In the genomic region with DNA sequence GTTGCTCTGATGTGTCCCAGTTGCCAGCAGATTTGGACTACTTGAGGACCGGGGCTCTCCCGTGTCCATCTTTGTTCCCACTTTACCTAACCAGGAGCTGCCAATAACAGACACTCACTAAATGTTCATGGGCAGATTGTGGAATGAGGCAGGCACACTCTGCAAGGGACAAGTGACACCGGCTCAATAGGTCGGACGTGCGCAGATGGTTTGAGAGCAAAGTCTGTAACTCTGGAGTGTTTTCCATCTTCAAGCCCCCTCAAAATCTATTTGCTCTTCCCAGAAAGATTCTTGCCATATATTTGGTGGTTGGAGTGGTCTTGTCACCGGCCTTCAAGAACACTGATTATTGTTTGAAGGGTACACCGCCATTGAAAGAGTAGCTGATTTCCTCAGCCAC, we compare ENCODE assay signal across 28 cellular contexts. TPM values are rescaled to one million over a fixed set of nuclear protein-coding genes. Genes with fewer than 3 reads are reported as not detected.
A peak's percentile ranks its signal among the peaks of the same experiment; 100 is the strongest.
DNase-seq lines count a peak whose midpoint lies in the region; TF ChIP-seq lines count a peak whose summit lies in the region.
"Had no signal": no experiment of that assay in that cellular context is flagged by ENCODE, and none has a peak within 500 bp of the region (broad histone marks: within the 10 kb centered on the region; RNA-seq: fewer than 3 reads in every experiment).

No MANE protein-coding gene starts in this region.

- CTCF ChIA-PET in activated naive CD4-positive, alpha-beta T cell treated with anti-CD3 and anti-CD28 coated beads, Interleukin-2, amount 10 ng/mL, durations not matched to agents 7 days and 5 days (lab: Charles Lee) = interaction anchor here (0.6 kb wide), 1 partner anchor 18 kb away, joined by 3 read pairs; no protein-coding TSS in a partner anchor
- CTCF ChIA-PET in RWPE1 (lab: Yijun Ruan, JAX) = no interaction called here

- TF ChIP-seq CTCF in RWPE1 (conservative IDR thresholded peaks at IDR 0.05; ENCODE audit: low read depth) (no peak), chondrocyte (IDR thresholded peaks at IDR 0.05) (no peak), osteocyte (IDR thresholded peaks at IDR 0.05) (no peak), right atrium auricular region (IDR thresholded peaks at IDR 0.05) (no peak)

- no peaks in the 10 kb centered on the region for H3K9me3 ChIP-seq in right atrium auricular region
- H3K9me3 ChIP-seq: adrenal gland, BE2C, body of pancreas had no signal

- DNase-seq in activated naive CD4-positive, alpha-beta T cell treated with anti-CD3 and anti-CD28 coated beads, Interleukin-2, amount 10 ng/mL, durations not matched to agents 7 days and 5 days = no peak
- no peak for DNase-seq in RWPE1 (ENCODE audit: low spot score)
- no peak for DNase-seq in chondrocyte (ENCODE audit: low spot score)
- DNase-seq in osteocyte (ENCODE audit: extremely low spot score, unreplicated experiment) = no peak
- no peak for DNase-seq in caudate nucleus (lab: John Stamatoyannopoulos, UW)
- no peak for DNase-seq in right atrium auricular region (ENCODE audit: low spot score)
- DNase-seq: ACHN; activated CD4-positive, alpha-beta T cell treated with anti-CD3 and anti-CD28 coated beads for 1 hour; activated gamma-delta T cell; adrenal gland; BE2C; body of pancreas; CD8-positive, alpha-beta T cell; H9; hypothalamus; mesenchymal stem cell; NCI-H2029; NCI-H526; retina; SHP77; stimulated activated naive CD4-positive, alpha-beta T cell had no signal

- no peak overlapping the region for H3K4me3 Mint-ChIP-seq in activated naive CD4-positive, alpha-beta T cell treated with anti-CD3 and anti-CD28 coated beads, Interleukin-2, amount 50 U/mL, for 24 hours
- no peak overlapping the region for H3K4me3 Mint-ChIP-seq in activated naive CD4-positive, alpha-beta T cell treated with anti-CD3 and anti-CD28 coated beads, Interleukin-2, amount 10 ng/mL, durations not matched to agents 7 days and 5 days
- H3K4me3 Mint-ChIP-seq in chondrocyte (ENCODE audit: unreplicated experiment) = no peak overlapping the region
- no peak overlapping the region for H3K4me3 Mint-ChIP-seq in osteocyte (ENCODE audit: unreplicated experiment)
- H3K4me3 Mint-ChIP-seq: CD8-positive, alpha-beta T cell; H9; neural crest cell; T-helper 2 cell treated with Interferon-gamma antibody and Interleukin-4, amounts not matched to agents 5 μg/mL and 100 μg/mL, for 36 hours had no signal

- no peaks in the 10 kb centered on the region for H3K36me3 Mint-ChIP-seq in activated naive CD4-positive, alpha-beta T cell treated with anti-CD3 and anti-CD28 coated beads, Interleukin-2, amount 50 U/mL, for 24 hours
- H3K36me3 Mint-ChIP-seq in activated naive CD4-positive, alpha-beta T cell treated with anti-CD3 and anti-CD28 coated beads, Interleukin-2, amount 10 ng/mL, durations not matched to agents 7 days and 5 days = no peaks in the 10 kb centered on the region
- no peaks in the 10 kb centered on the region for H3K36me3 Mint-ChIP-seq in chondrocyte (ENCODE audit: low read depth)
- H3K36me3 Mint-ChIP-seq in osteocyte (ENCODE audit: unreplicated experiment) = no peaks in the 10 kb centered on the region
- H3K36me3 Mint-ChIP-seq: CD8-positive, alpha-beta T cell had no signal

- no peaks in the 10 kb centered on the region for H3K9me3 Mint-ChIP-seq in activated naive CD4-positive, alpha-beta T cell treated with anti-CD3 and anti-CD28 coated beads, Interleukin-2, amount 50 U/mL, for 24 hours
- H3K9me3 Mint-ChIP-seq in activated naive CD4-positive, alpha-beta T cell treated with anti-CD3 and anti-CD28 coated beads, Interleukin-2, amount 10 ng/mL, durations not matched to agents 7 days and 5 days = no peaks in the 10 kb centered on the region
- peaks cover 8% of the 10 kb centered on the region for H3K9me3 Mint-ChIP-seq in chondrocyte (ENCODE audit: low read depth)
- peaks cover 8% of the 10 kb centered on the region for H3K9me3 Mint-ChIP-seq in osteocyte (ENCODE audit: unreplicated experiment)
- H3K9me3 Mint-ChIP-seq: CD8-positive, alpha-beta T cell; H9; neural crest cell; T-helper 2 cell treated with Interferon-gamma antibody and Interleukin-4, amounts not matched to agents 5 μg/mL and 100 μg/mL, for 36 hours had no signal

- POLR2A ChIA-PET in RWPE1 (lab: Yijun Ruan, JAX; ENCODE audit: low non-redundant PET) = no interaction called here

- peaks cover 13% of the 10 kb centered on the region for H3K4me1 Mint-ChIP-seq in activated naive CD4-positive, alpha-beta T cell treated with anti-CD3 and anti-CD28 coated beads, Interleukin-2, amount 50 U/mL, for 24 hours
- peaks cover 21% of the 10 kb centered on the region for H3K4me1 Mint-ChIP-seq in activated naive CD4-positive, alpha-beta T cell treated with anti-CD3 and anti-CD28 coated beads, Interleukin-2, amount 10 ng/mL, durations not matched to agents 7 days and 5 days
- H3K4me1 Mint-ChIP-seq in chondrocyte (ENCODE audit: low read depth) = peaks cover 57% of the 10 kb centered on the region
- peaks cover 63% of the 10 kb centered on the region for H3K4me1 Mint-ChIP-seq in osteocyte (ENCODE audit: unreplicated experiment)

- H3K27ac ChIP-seq in RWPE1 (peak overlapping the region; percentile 96; the same call in 1 of the 2 replicates), caudate nucleus (ENCODE audit: low read depth, low read length) (no peak overlapping the region), right atrium auricular region (no peak overlapping the region)
- H3K27ac ChIP-seq: adrenal gland, HL-60, parathyroid adenoma had no signal

- H3K4me3 ChIP-seq in right atrium auricular region = no peak overlapping the region
- H3K4me3 ChIP-seq: adrenal gland, body of pancreas, skin epidermis had no signal

- H3K27me3 Mint-ChIP-seq in activated naive CD4-positive, alpha-beta T cell treated with anti-CD3 and anti-CD28 coated beads, Interleukin-2, amount 50 U/mL, for 24 hours = no peaks in the 10 kb centered on the region
- H3K27me3 Mint-ChIP-seq in activated naive CD4-positive, alpha-beta T cell treated with anti-CD3 and anti-CD28 coated beads, Interleukin-2, amount 10 ng/mL, durations not matched to agents 7 days and 5 days = peaks cover 10% of the 10 kb centered on the region
- H3K27me3 Mint-ChIP-seq in chondrocyte (ENCODE audit: low read depth) (no peaks in the 10 kb centered on the region), osteocyte (ENCODE audit: unreplicated experiment) (no peaks in the 10 kb centered on the region)

- peak overlapping the region; percentile 9 for H3K27ac Mint-ChIP-seq in activated naive CD4-positive, alpha-beta T cell treated with anti-CD3 and anti-CD28 coated beads, Interleukin-2, amount 50 U/mL, for 24 hours
- no peak overlapping the region for H3K27ac Mint-ChIP-seq in activated naive CD4-positive, alpha-beta T cell treated with anti-CD3 and anti-CD28 coated beads, Interleukin-2, amount 10 ng/mL, durations not matched to agents 7 days and 5 days
- H3K27ac Mint-ChIP-seq in chondrocyte (ENCODE audit: unreplicated experiment) (peak overlapping the region; percentile 65), osteocyte (ENCODE audit: unreplicated experiment) (peak overlapping the region; percentile 93)
- H3K27ac Mint-ChIP-seq: CD8-positive, alpha-beta T cell; H9; T-helper 2 cell treated with Interferon-gamma antibody and Interleukin-4, amounts not matched to agents 5 μg/mL and 100 μg/mL, for 36 hours had no signal

- H3K4me1 ChIP-seq in right atrium auricular region = peaks cover 0 to 8% of the 10 kb centered on the region in 2 donors
- H3K4me1 ChIP-seq: adrenal gland, BE2C, parathyroid adenoma had no signal

- no peaks in the 10 kb centered on the region for H3K36me3 ChIP-seq in right atrium auricular region
- H3K36me3 ChIP-seq: adrenal gland, BE2C had no signal

- H3K27me3 ChIP-seq in right atrium auricular region = no peaks in the 10 kb centered on the region
- H3K27me3 ChIP-seq: adrenal gland, BE2C, body of pancreas had no signal

RNA-seq across cellular contexts. Expression of gene THNSL1, which starts 47.2 kb away (rescaled TPM):
- 3.0 to 5.3 TPM (median 3.3 TPM) in 3 replicates for total RNA-seq in chondrocyte
- total RNA-seq in osteocyte = 4.4 and 5.0 TPM in 2 replicates
- 1 to 10 TPM; 1.1 to 2.1 TPM for total RNA-seq in right atrium auricular region

RNA-seq across cellular contexts. Expression of gene ENKUR, which starts 47.7 kb away (rescaled TPM):
- total RNA-seq in chondrocyte (0.45 to 3.2 TPM (median 0.56 TPM) in 3 replicates), osteocyte (0.62 and 1.6 TPM in 2 replicates), right atrium auricular region (not detected)
- total RNA-seq: body of pancreas; CD8-positive, alpha-beta T cell; H9; ureter had no signal
